8 cellular contexts compared by ENCODE assay signal in the genomic region with DNA sequence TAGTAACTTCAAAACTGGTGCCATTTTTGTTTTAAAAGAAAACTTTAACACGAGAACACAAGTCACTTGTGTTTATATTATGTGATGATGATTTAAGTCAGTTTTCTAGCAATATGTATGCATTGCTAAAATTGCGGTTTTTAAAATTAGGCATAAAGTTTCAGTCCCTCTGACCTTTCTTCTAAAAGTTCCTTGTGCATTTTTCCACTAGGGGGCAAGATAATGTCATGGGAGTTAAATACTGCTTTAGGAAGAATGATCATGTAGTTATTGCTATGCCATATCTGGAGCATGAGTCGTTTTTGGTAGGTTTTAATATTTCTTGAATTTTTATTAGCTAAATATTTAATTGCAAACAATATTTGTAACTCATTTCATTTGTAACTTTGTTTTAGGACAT. TPM values are rescaled to one million over a fixed set of nuclear protein-coding genes. Genes with fewer than 3 reads are reported as not detected.
DNase-seq lines count a peak whose midpoint lies in the region; ATAC-seq, FAIRE-seq and TF ChIP-seq lines count a peak whose summit lies in the region.

No MANE protein-coding gene starts in this region.

- peak; percentile 62 for TF ChIP-seq CTCF in activated CD8-positive, alpha-beta T cell treated with anti-CD3 and anti-CD28 coated beads for 36 hours (IDR thresholded peaks at IDR 0.05)
- TF ChIP-seq CTCF in H1 (IDR thresholded peaks at IDR 0.05; ENCODE audit: control extremely low read depth in 1 of 3, insufficient read depth in 1 of 3, low read depth in 1 of 3, low read length in 3 of 3), result peak in 1 of 3 experiments; percentile 28; a peak in 2 of 4 replicates

- ATAC-seq in activated CD8-positive, alpha-beta T cell treated with anti-CD3 and anti-CD28 coated beads for 36 hours, result no peak
- no peak for ATAC-seq in activated CD8-positive, alpha-beta T cell treated with anti-CD3 and anti-CD28 coated beads, Interleukin-2, amount 10 ng/mL, durations not matched to agents 7 days and 5 days
- ATAC-seq in GM19328 (IDR thresholded peaks at IDR 0.05; ENCODE audit: unreplicated experiment), result no peak
- ATAC-seq in stimulated activated naive B cell treated with anti-CD40 and anti-IgM and Interleukin-4, amounts not matched to agents 10 μg/mL and 1 μg/mL and 100 μg/mL, for 72 hours (replicated peaks), result no peak

- H3K4ac ChIP-seq in H1 (replicated peaks; ENCODE audit: insufficient read length, low read depth, low read length), result no peak overlapping the region

- no peak overlapping the region for H2AFZ ChIP-seq in H1 (ENCODE audit: low read length)

- CTCF ChIA-PET in activated CD8-positive, alpha-beta T cell treated with anti-CD3 and anti-CD28 coated beads for 36 hours (lab: Charles Lee), result interaction anchor here (0.6 to 5.4 kb wide), 19 partner anchors 8 to 416 kb away, joined by 3 to 52 read pairs (median 3); a partner anchor contains a TSS
- CTCF ChIA-PET in activated CD8-positive, alpha-beta T cell treated with anti-CD3 and anti-CD28 coated beads, Interleukin-2, amount 10 ng/mL, durations not matched to agents 7 days and 5 days (lab: Charles Lee), result interaction anchor here (1.0 to 4.3 kb wide), 16 partner anchors 9 to 415 kb away, joined by 3 to 59 read pairs (median 9); a partner anchor contains a TSS
- CTCF ChIA-PET in H1 (lab: Charles Lee; ENCODE audit: partially characterized antibody), result interaction anchor here (0.9 to 3.5 kb wide), 8 partner anchors 10 to 420 kb away, joined by 3 to 16 read pairs (median 5); no protein-coding TSS in a partner anchor

- no peaks in the 10 kb centered on the region for H3K27me3 Mint-ChIP-seq in activated CD8-positive, alpha-beta T cell treated with anti-CD3 and anti-CD28 coated beads for 36 hours
- no peaks in the 10 kb centered on the region for H3K27me3 Mint-ChIP-seq in activated CD8-positive, alpha-beta T cell treated with anti-CD3 and anti-CD28 coated beads, Interleukin-2, amount 10 ng/mL, durations not matched to agents 7 days and 5 days (ENCODE audit: low read depth)
- H3K27me3 Mint-ChIP-seq in stimulated activated naive B cell treated with anti-CD40 and anti-IgM and Interleukin-4, amounts not matched to agents 10 μg/mL and 1 μg/mL and 100 μg/mL, for 72 hours, result no peaks in the 10 kb centered on the region

- TF ChIP-seq RAD21 in H1 (IDR thresholded peaks at IDR 0.05 in 1 of 2, conservative IDR thresholded peaks at IDR 0.05 in 1 of 2; ENCODE audit: low read depth in 2 of 2, low read length in 2 of 2), result peak; percentile 51 to 61

- no peak overlapping the region for H3K18ac ChIP-seq in H1 (ENCODE audit: extremely low read depth, low read length)

- H3K14ac ChIP-seq in H1 (ENCODE audit: insufficient read length), result no peak overlapping the region

- no peaks in the 10 kb centered on the region for H4K20me1 ChIP-seq in H1 (replicated peaks in 1 of 2; ENCODE audit: control insufficient read depth in 1 of 2, insufficient read depth in 2 of 2, low read length in 2 of 2)

- no peak overlapping the region for H2BK20ac ChIP-seq in H1 (ENCODE audit: low read length)

- intact Hi-C loops in activated CD8-positive, alpha-beta T cell treated with anti-CD3 and anti-CD28 coated beads for 36 hours (cut with micrococcal nuclease), result loop anchor here (2.0 kb wide), 1 partner anchor 415 kb away; no protein-coding TSS in a partner anchor

- H3K36me3 ChIP-seq in H1 (ENCODE audit: control insufficient read depth in 2 of 4, insufficient read depth in 4 of 4, low read length in 3 of 4), result peaks cover 4 to 73% (median 31%) of the 10 kb centered on the region in 4 experiments

- H3K79me2 ChIP-seq in H1 (ENCODE audit: control insufficient read depth in 1 of 2, insufficient read depth in 2 of 2, low read length in 2 of 2), result peaks cover 0 to 23% of the 10 kb centered on the region in 2 experiments; a peak in 2 of 4 replicates

- H4K91ac ChIP-seq in H1 (replicated peaks; ENCODE audit: insufficient read length, low read length), result no peak overlapping the region

- 82% methylated on average over 3 of the region's 3 CpGs; no CpG with 5 or more reads in 1 of the 2 experiments for WGBS in H1 (ENCODE audit: extremely low coverage in 1 of 2, insufficient coverage in 1 of 2, insufficient read length in 1 of 2, insufficient replicate concordance in 2 of 2, low coverage in 1 of 2, low lambda C conversion rate in 2 of 2, missing lambda C conversion rate in 1 of 2), 2 experiments

- H2BK12ac ChIP-seq in H1 (ENCODE audit: low read depth, low read length), result no peak overlapping the region

- H3K9ac ChIP-seq in H1 (replicated peaks in 1 of 4; ENCODE audit: extremely low read depth in 1 of 4, low read depth in 3 of 4, low read length in 3 of 4), result no peak overlapping the region

- H3K56ac ChIP-seq in H1 (replicated peaks; ENCODE audit: insufficient read length, low read depth, low read length), result no peak overlapping the region

- H3K36me3 Mint-ChIP-seq in activated CD8-positive, alpha-beta T cell treated with anti-CD3 and anti-CD28 coated beads for 36 hours (ENCODE audit: low read depth), result peaks cover 52% of the 10 kb centered on the region
- peaks cover 48% of the 10 kb centered on the region for H3K36me3 Mint-ChIP-seq in activated CD8-positive, alpha-beta T cell treated with anti-CD3 and anti-CD28 coated beads, Interleukin-2, amount 10 ng/mL, durations not matched to agents 7 days and 5 days (ENCODE audit: low read depth)
- H3K36me3 Mint-ChIP-seq in stimulated activated naive B cell treated with anti-CD40 and anti-IgM and Interleukin-4, amounts not matched to agents 10 μg/mL and 1 μg/mL and 100 μg/mL, for 72 hours, result peaks cover 17 to 33% of the 10 kb centered on the region in 2 donors

- H3K4me1 Mint-ChIP-seq in activated CD8-positive, alpha-beta T cell treated with anti-CD3 and anti-CD28 coated beads for 36 hours (ENCODE audit: low read depth), result peaks cover 5% of the 10 kb centered on the region
- peaks cover 2% of the 10 kb centered on the region for H3K4me1 Mint-ChIP-seq in activated CD8-positive, alpha-beta T cell treated with anti-CD3 and anti-CD28 coated beads, Interleukin-2, amount 10 ng/mL, durations not matched to agents 7 days and 5 days (ENCODE audit: low read depth)
- no peaks in the 10 kb centered on the region for H3K4me1 Mint-ChIP-seq in stimulated activated naive B cell treated with anti-CD40 and anti-IgM and Interleukin-4, amounts not matched to agents 10 μg/mL and 1 μg/mL and 100 μg/mL, for 72 hours

- H3K9me3 ChIP-seq in H1 (ENCODE audit: insufficient read depth in 2 of 2, low read depth in 1 of 2, low read length in 1 of 2), result no peaks in the 10 kb centered on the region

- H4K8ac ChIP-seq in H1 (ENCODE audit: extremely low read depth, insufficient read depth, low read length), result no peak overlapping the region

- no peaks in the 10 kb centered on the region for H3K9me3 Mint-ChIP-seq in activated CD8-positive, alpha-beta T cell treated with anti-CD3 and anti-CD28 coated beads for 36 hours
- no peaks in the 10 kb centered on the region for H3K9me3 Mint-ChIP-seq in activated CD8-positive, alpha-beta T cell treated with anti-CD3 and anti-CD28 coated beads, Interleukin-2, amount 10 ng/mL, durations not matched to agents 7 days and 5 days (ENCODE audit: insufficient read depth)
- H3K9me3 Mint-ChIP-seq in stimulated activated naive B cell treated with anti-CD40 and anti-IgM and Interleukin-4, amounts not matched to agents 10 μg/mL and 1 μg/mL and 100 μg/mL, for 72 hours, result no peaks in the 10 kb centered on the region

- POLR2A ChIA-PET in activated CD8-positive, alpha-beta T cell treated with anti-CD3 and anti-CD28 coated beads for 36 hours (lab: Charles Lee), result interaction anchor here (1.4 kb wide), 1 partner anchor 11 kb away, joined by 4 read pairs; a partner anchor contains a TSS
- POLR2A ChIA-PET in activated CD8-positive, alpha-beta T cell treated with anti-CD3 and anti-CD28 coated beads, Interleukin-2, amount 10 ng/mL, durations not matched to agents 7 days and 5 days (lab: Charles Lee), result no interaction called here
- POLR2A ChIA-PET in H1 (lab: Charles Lee; ENCODE audit: partially characterized antibody), result no interaction called here

- H3K23me2 ChIP-seq in H1 (ENCODE audit: low read depth, low read length), result no peaks in the 10 kb centered on the region

- FAIRE-seq in H1 (lab: Jason Lieb, UNC), result no peak

- H3K27ac Mint-ChIP-seq in activated CD8-positive, alpha-beta T cell treated with anti-CD3 and anti-CD28 coated beads for 36 hours, result no peak overlapping the region
- H3K27ac Mint-ChIP-seq in activated CD8-positive, alpha-beta T cell treated with anti-CD3 and anti-CD28 coated beads, Interleukin-2, amount 10 ng/mL, durations not matched to agents 7 days and 5 days, result no peak overlapping the region
- H3K27ac Mint-ChIP-seq in stimulated activated naive B cell treated with anti-CD40 and anti-IgM and Interleukin-4, amounts not matched to agents 10 μg/mL and 1 μg/mL and 100 μg/mL, for 72 hours, result no peak overlapping the region

- H3K27me3 ChIP-seq in H1 (replicated peaks in 1 of 4; ENCODE audit: control insufficient read depth in 3 of 4, extremely low read depth in 1 of 4, insufficient read depth in 3 of 4, low read length in 3 of 4), result no peaks in the 10 kb centered on the region

- H2BK5ac ChIP-seq in H1 (ENCODE audit: low read depth, low read length), result no peak overlapping the region

- H3K4me3 ChIP-seq in H1 (ENCODE audit: extremely low read depth in 1 of 4, insufficient read depth in 2 of 4, low read depth in 3 of 4, low read length in 4 of 4), result no peak overlapping the region

- no peak overlapping the region for H2BK15ac ChIP-seq in H1 (ENCODE audit: low read length)

- no peaks in the 10 kb centered on the region for H3K4me1 ChIP-seq in H1 (replicated peaks in 1 of 4; ENCODE audit: control insufficient read depth in 3 of 4, insufficient read depth in 4 of 4, low read length in 3 of 4)

- H4K5ac ChIP-seq in H1 (ENCODE audit: insufficient read length, low read depth, low read length), result no peak overlapping the region

- TF ChIP-seq POLR2A in H1 (IDR thresholded peaks at IDR 0.05; ENCODE audit: control extremely low read depth in 1 of 2, low read depth in 2 of 2, low read length in 2 of 2), result no peak

- H3K79me1 ChIP-seq in H1 (ENCODE audit: low read depth, low read length), result no peaks in the 10 kb centered on the region

- no peak for DNase-seq in activated CD8-positive, alpha-beta T cell treated with anti-CD3 and anti-CD28 coated beads for 36 hours
- DNase-seq in activated CD8-positive, alpha-beta T cell treated with anti-CD3 and anti-CD28 coated beads, Interleukin-2, amount 10 ng/mL, durations not matched to agents 7 days and 5 days, result no peak
- DNase-seq in NCI-H446 (lab: John Stamatoyannopoulos, UW) (peak; percentile 25 to 54), H1 (ENCODE audit: low read depth in 1 of 2, low spot score in 2 of 2) (no peak), non-pigmented ciliary epithelial cell (ENCODE audit: low read depth) (peak; percentile 23)
- no peak for DNase-seq in stimulated activated CD4-positive, alpha-beta T cell treated with anti-CD3 and anti-CD28 coated beads, Interleukin-4, amount 100 ng/mL, for 1 hour
- DNase-seq in stimulated activated naive B cell treated with anti-CD40 and anti-IgM and Interleukin-4, amounts not matched to agents 10 μg/mL and 1 μg/mL and 100 μg/mL, for 72 hours, result no peak

- no peak overlapping the region for H3K27ac ChIP-seq in H1 (ENCODE audit: low read depth, low read length)

- no peak overlapping the region for H2AK5ac ChIP-seq in H1 (ENCODE audit: low read depth, low read length)

- H3K4me2 ChIP-seq in H1 (ENCODE audit: insufficient read depth in 1 of 2, low read depth in 2 of 2, low read length in 2 of 2), result no peak overlapping the region

- no peak for TF ChIP-seq EP300 in H1 (IDR thresholded peaks at IDR 0.05; ENCODE audit: borderline replicate concordance in 1 of 2, low read depth in 2 of 2, low read length in 2 of 2)

- H2BK120ac ChIP-seq in H1 (replicated peaks; ENCODE audit: low read depth, low read length), result no peak overlapping the region

- H3K23ac ChIP-seq in H1 (ENCODE audit: insufficient read length), result no peak overlapping the region

- no peak overlapping the region for H3K4me3 Mint-ChIP-seq in activated CD8-positive, alpha-beta T cell treated with anti-CD3 and anti-CD28 coated beads for 36 hours
- no peak overlapping the region for H3K4me3 Mint-ChIP-seq in activated CD8-positive, alpha-beta T cell treated with anti-CD3 and anti-CD28 coated beads, Interleukin-2, amount 10 ng/mL, durations not matched to agents 7 days and 5 days
- H3K4me3 Mint-ChIP-seq in stimulated activated naive B cell treated with anti-CD40 and anti-IgM and Interleukin-4, amounts not matched to agents 10 μg/mL and 1 μg/mL and 100 μg/mL, for 72 hours, result no peak overlapping the region

RNA-seq across cellular contexts. Expression of a gene that starts 10.7 kb away (rescaled TPM):
- total RNA-seq in activated CD8-positive, alpha-beta T cell treated with anti-CD3 and anti-CD28 coated beads for 36 hours, result 10 to 100 TPM; 28.0 to 30.3 TPM
- total RNA-seq in activated CD8-positive, alpha-beta T cell treated with anti-CD3 and anti-CD28 coated beads, Interleukin-2, amount 10 ng/mL, durations not matched to agents 7 days and 5 days, result 10 to 100 TPM; 26.5 to 27.7 TPM
- 34.4 and 36.4 TPM in 2 replicates for total RNA-seq in H1 (2021; fragmentation: NEBNext Ultra II Directional; extraction: Animal tissue kit (Norgen Biotek cat#: 25700))
- 7.7 and 12.2 TPM in 2 replicates for polyA plus RNA-seq in H1 (2011; rRNA removed)
- 20.2 TPM for polyA plus RNA-seq in H1 (2011; cell fraction: cytosol; rRNA removed)
- 16.7 TPM for polyA plus RNA-seq in H1 (2011; cell fraction: nucleus; rRNA removed)
- 18.4 to 31.0 TPM (median 25.6 TPM) in 4 replicates for polyA plus RNA-seq in H1 (2012, experiment 1 of 2)
- polyA plus RNA-seq in H1 (2012, experiment 2 of 2), result 1.8 TPM
- polyA plus RNA-seq in H1 (2013, experiment 1 of 2), result 23.8 TPM
- polyA plus RNA-seq in H1 (2013, experiment 2 of 2), result 25.8 TPM
- polyA minus RNA-seq in H1 (2011; rRNA and poly(A)+ RNA removed), result 27.0 and 51.1 TPM in 2 replicates
- polyA minus RNA-seq in H1 (2011; cell fraction: cytosol; rRNA and poly(A)+ RNA removed), result 36.6 TPM
- 24.2 TPM for polyA minus RNA-seq in H1 (2011; cell fraction: nucleus; rRNA and poly(A)+ RNA removed)

Comparison
In these comparisons a context has a peak if more than half of its experiments do, and no peak if none do; other contexts are left out.
1. DNase-seq: peak in NCI-H446 (2 of 2) and non-pigmented ciliary epithelial cell (single experiment); none in activated CD8-positive, alpha-beta T cell treated with anti-CD3 and anti-CD28 coated beads for 36 hours (single experiment), activated CD8-positive, alpha-beta T cell treated with anti-CD3 and anti-CD28 coated beads, Interleukin-2, amount 10 ng/mL, durations not matched to agents 7 days and 5 days (single experiment), H1 (0 of 2), stimulated activated CD4-positive, alpha-beta T cell treated with anti-CD3 and anti-CD28 coated beads, Interleukin-4, amount 100 ng/mL, for 1 hour (single experiment) and stimulated activated naive B cell treated with anti-CD40 and anti-IgM and Interleukin-4, amounts not matched to agents 10 μg/mL and 1 μg/mL and 100 μg/mL, for 72 hours (single experiment).